Comparison of ENCODE assay signal across 1 cellular context in genomic region chr1:42482635-42483153, GRCh38.
A peak's percentile ranks its signal among the peaks of the same experiment; 100 is the strongest.
TF ChIP-seq lines count a peak whose summit lies in the region.

No MANE protein-coding gene starts in this region.

TF ChIP-seq in GM12878, 131 proteins besides CTCF, POLR2A, EP300 and RAD21 (continued from another document):
- TF ChIP-seq ATF7 (IDR thresholded peaks at IDR 0.05; ENCODE audit: low read depth) (peak; percentile 34; the same call in 1 of the 2 replicates), NR2F1 (conservative IDR thresholded peaks at IDR 0.05) (no peak), DPF2 (IDR thresholded peaks at IDR 0.05) (no peak), SMAD5 (IDR thresholded peaks at IDR 0.05; ENCODE audit: low read depth) (no peak), MTA3 (IDR thresholded peaks at IDR 0.05; ENCODE audit: borderline replicate concordance, low read length) (no peak), ZNF24 (IDR thresholded peaks at IDR 0.05) (no peak)
